In genomic region chr1:6603424-6603850, GRCh38 we compare ENCODE assay signal across 8 cellular contexts. TPM values are rescaled to one million over a fixed set of nuclear protein-coding genes. Genes with fewer than 3 reads are reported as not detected.
A peak's percentile ranks its signal among the peaks of the same experiment; 100 is the strongest.
DNase-seq lines count a peak whose midpoint lies in the region; ATAC-seq and TF ChIP-seq lines count a peak whose summit lies in the region.

No MANE protein-coding gene starts in this region.

- peak overlapping the region; percentile 100 for H3K27ac Mint-ChIP-seq in CD4-positive, alpha-beta T cell
- peak overlapping the region; percentile 91 to 98 (median 96) for H3K27ac Mint-ChIP-seq in naive B cell

- peaks cover 0 to 51% (median 40%) of the 10 kb centered on the region in 4 donors for H3K4me1 ChIP-seq in tibial nerve

- H3K9me3 Mint-ChIP-seq in CD4-positive, alpha-beta T cell: no peaks in the 10 kb centered on the region
- H3K9me3 Mint-ChIP-seq in naive B cell: no peaks in the 10 kb centered on the region

- DNase-seq in CD4-positive, alpha-beta T cell: peak; percentile 43 to 72 (median 50)
- DNase-seq in MV-4-11 (lab: John Stamatoyannopoulos, UW) (peak; percentile 71), epithelial cell of esophagus (ENCODE audit: low read depth) (peak; percentile 71), naive B cell (peak; percentile 57), tibial nerve (ENCODE audit: low spot score in 2 of 2) (peak in 1 of 2 donors; percentile 48), NCI-H1436 (lab: John Stamatoyannopoulos, UW) (no peak)
- DNase-seq in activated CD8-positive, alpha-beta memory T cell treated with anti-CD3 and anti-CD28 coated beads, Interleukin-2, amount 50 U/mL, for 1 hour (ENCODE audit: extremely low read depth): peak; percentile 37

- H3K4me3 ChIP-seq in epithelial cell of esophagus (ENCODE audit: low read length) (peak overlapping the region; percentile 47), tibial nerve (peak overlapping the region; percentile 66 to 95 (median 89))

- H3K36me3 ChIP-seq in tibial nerve: peaks cover 0 to 14% (median 6%) of the 10 kb centered on the region in 3 donors

- peak in 1 of 2 donors; percentile 61 for TF ChIP-seq EP300 in tibial nerve (IDR thresholded peaks at IDR 0.05)

- peaks cover 36% of the 10 kb centered on the region for H3K4me1 Mint-ChIP-seq in CD4-positive, alpha-beta T cell (ENCODE audit: low read depth)
- peaks cover 19 to 37% (median 31%) of the 10 kb centered on the region in 3 donors for H3K4me1 Mint-ChIP-seq in naive B cell

- no peaks in the 10 kb centered on the region for H3K27me3 ChIP-seq in CD4-positive, alpha-beta T cell (ENCODE audit: control insufficient read depth, insufficient read depth, low read length)
- no peaks in the 10 kb centered on the region for H3K27me3 ChIP-seq in tibial nerve

- peak; percentile 45 for ATAC-seq in CD4-positive, alpha-beta T cell (ENCODE audit: poor library complexity)
- peak; percentile 14 for ATAC-seq in GM21528 (IDR thresholded peaks at IDR 0.05; ENCODE audit: low FRiP score, unreplicated experiment)
- ATAC-seq in naive B cell (ENCODE audit: low read depth in 2 of 2): peak; percentile 35 to 50

- peaks cover 32% of the 10 kb centered on the region for H3K36me3 Mint-ChIP-seq in CD4-positive, alpha-beta T cell (ENCODE audit: low read depth)
- no peaks in the 10 kb centered on the region for H3K36me3 Mint-ChIP-seq in naive B cell

- WGBS in tibial nerve, 2 donors: 0 to 1% methylated on average over 28 to 29 of the region's 29 CpGs

- peak overlapping the region; percentile 93 for H3K4me3 Mint-ChIP-seq in CD4-positive, alpha-beta T cell
- peak overlapping the region; percentile 91 to 99 (median 94) for H3K4me3 Mint-ChIP-seq in naive B cell

- intact Hi-C loops in CD4-positive, alpha-beta T cell (cut with DNase I, micrococcal nuclease): loop anchor here (1.0 to 10.0 kb wide), 7 partner anchors 10 to 98 kb away; partner anchors contain the start of genes PHF13 (in 2 of the 2), DNAJC11 (in 1 of the 2), NOL9 (in 1 of the 2) and TAS1R1 (in 1 of the 2)

- H3K27me3 Mint-ChIP-seq in CD4-positive, alpha-beta T cell: no peaks in the 10 kb centered on the region
- no peaks in the 10 kb centered on the region for H3K27me3 Mint-ChIP-seq in naive B cell

- CTCF ChIA-PET in CD4-positive, alpha-beta T cell (lab: Charles Lee): interaction anchor here (0.6 to 5.3 kb wide), 7 partner anchors 9 to 49 kb away, joined by 3 to 22 read pairs (median 4); partner anchors contain the start of genes NOL9, TAS1R1 and THAP3

- no peaks in the 10 kb centered on the region for H3K9me3 ChIP-seq in CD4-positive, alpha-beta T cell (ENCODE audit: control insufficient read depth, low read length)
- no peaks in the 10 kb centered on the region for H3K9me3 ChIP-seq in tibial nerve

- POLR2A ChIA-PET in CD4-positive, alpha-beta T cell (lab: Charles Lee): interaction anchor here (0.7 to 6.3 kb wide), 15 partner anchors 8 to 245 kb away, joined by 3 to 139 read pairs (median 9); partner anchors contain the start of genes ACOT7, CAMTA1, NOL9 and PHF13

- TF ChIP-seq CTCF in CD4-positive, alpha-beta T cell (IDR thresholded peaks at IDR 0.05): no peak
- no peak for TF ChIP-seq CTCF in epithelial cell of esophagus (IDR thresholded peaks at IDR 0.05; ENCODE audit: insufficient read depth, low read depth, low read length, missing control alignments)
- TF ChIP-seq CTCF in tibial nerve (IDR thresholded peaks at IDR 0.05): no peak

- no peak for TF ChIP-seq POLR2A in tibial nerve (IDR thresholded peaks at IDR 0.05)

- peak overlapping the region; percentile 95 for H3K27ac ChIP-seq in CD4-positive, alpha-beta T cell (ENCODE audit: low read depth, low read length)
- peak overlapping the region; percentile 95 to 100 (median 98) for H3K27ac ChIP-seq in tibial nerve

RNA-seq across cellular contexts. Expression of gene KLHL21, which starts 0.8 kb away (rescaled TPM):
- total RNA-seq in CD4-positive, alpha-beta T cell: 10 to 100 TPM; 32.0 to 33.5 TPM
- polyA plus RNA-seq in naive B cell (ENCODE audit: low read depth in 6 of 6): 10 to 100 TPM in 4 of 6 donors, 1 to 10 TPM in 2; 9.7 to 17.9 (median 10.5) TPM
- 10 to 100 TPM; 59.4 to 79.2 (median 72.5) TPM for total RNA-seq in tibial nerve

RNA-seq across cellular contexts. Expression of gene PHF13, which starts 10.1 kb away (rescaled TPM):
- total RNA-seq in CD4-positive, alpha-beta T cell: 1 to 10 TPM; 4.0 to 4.9 TPM
- polyA plus RNA-seq in naive B cell (ENCODE audit: low read depth in 6 of 6): 1 to 10 TPM; 2.7 to 6.0 (median 4.2) TPM
- total RNA-seq in tibial nerve: 10 to 100 TPM; 12.9 to 17.7 (median 15.7) TPM

RNA-seq across cellular contexts. Expression of gene THAP3, which starts 21.2 kb away (rescaled TPM):
- 10 to 100 TPM; 15.2 to 18.7 TPM for total RNA-seq in CD4-positive, alpha-beta T cell
- 10 to 100 TPM; 10.4 to 26.9 (median 21.7) TPM for polyA plus RNA-seq in naive B cell (ENCODE audit: low read depth in 6 of 6)
- total RNA-seq in tibial nerve: 10 to 100 TPM; 35.0 to 39.8 (median 37.1) TPM

RNA-seq across cellular contexts. Expression of gene ZBTB48, which starts 23.6 kb away (rescaled TPM):
- 10 to 100 TPM; 31.4 to 31.7 TPM for total RNA-seq in CD4-positive, alpha-beta T cell
- 10 to 100 TPM; 13.3 to 30.2 (median 24.4) TPM for polyA plus RNA-seq in naive B cell (ENCODE audit: low read depth in 6 of 6)
- 10 to 100 TPM; 27.5 to 41.1 (median 33.6) TPM for total RNA-seq in tibial nerve

RNA-seq across cellular contexts. Expression of gene TAS1R1, which starts 48.3 kb away (rescaled TPM):
- not detected for total RNA-seq in CD4-positive, alpha-beta T cell
- polyA plus RNA-seq in naive B cell (ENCODE audit: low read depth in 6 of 6): under 1 TPM in 2 of 6 donors, not detected in 4; 0.16 to 0.22 TPM
- total RNA-seq in tibial nerve: under 1 TPM in 2 of 4 donors, not detected in 2; 0.22 to 0.78 TPM
